Comparison of ENCODE assay signal across 1 cellular context in genomic region chr6:124410425-124410824, GRCh38.
DNase-seq lines count a peak whose midpoint lies in the region; ATAC-seq, FAIRE-seq and TF ChIP-seq lines count a peak whose summit lies in the region.
"Not testable (repeated sequence)": the region's sequence is repeated elsewhere in the genome, so short reads cannot be mapped to it uniquely, and the experiment has no call there.

No MANE protein-coding gene starts in this region.

- not testable (repeated sequence) for H3K27ac ChIP-seq in HepG2 (ENCODE audit: extremely low read length, insufficient read depth, low read length)

- H3K4me1 ChIP-seq in HepG2 (ENCODE audit: insufficient read depth, low read length): not testable (repeated sequence)

- not testable (repeated sequence) for ATAC-seq in HepG2

- H3K9ac ChIP-seq in HepG2 (ENCODE audit: insufficient read depth, low read depth, low read length): not testable (repeated sequence)

- not testable (repeated sequence) for TF ChIP-seq POLR2A in HepG2 (IDR thresholded peaks at IDR 0.05; ENCODE audit: insufficient read depth in 1 of 2, low read depth in 2 of 2, low read length in 2 of 2)

- TF ChIP-seq CTCF in HepG2 (CRISPR knock-in tag; IDR thresholded peaks at IDR 0.05): not testable (repeated sequence)

- H3K36me3 ChIP-seq in HepG2 (replicated peaks in 1 of 2; ENCODE audit: control insufficient read depth in 1 of 2, insufficient read depth in 2 of 2, low read length in 2 of 2): not testable (repeated sequence)

- H3K4me3 ChIP-seq in HepG2 (replicated peaks in 1 of 3; ENCODE audit: insufficient read depth in 1 of 3, low read depth in 2 of 3, low read length in 3 of 3): not testable (repeated sequence)

- WGBS in HepG2 (ENCODE audit: low lambda C conversion rate): 16% methylated on average over 4 of the region's 4 CpGs

- POLR2A ChIA-PET in HepG2 (lab: Yijun Ruan, JAX): not testable (repeated sequence)

- H2AFZ ChIP-seq in HepG2 (ENCODE audit: low read length): not testable (repeated sequence)

- not testable (repeated sequence) for DNase-seq in HepG2 (ENCODE audit: low spot score)

- not testable (repeated sequence) for H4K20me1 ChIP-seq in HepG2 (ENCODE audit: insufficient read depth, low read length)

- not testable (repeated sequence) for TF ChIP-seq EP300 in HepG2 (IDR thresholded peaks at IDR 0.05; ENCODE audit: low read depth in 2 of 2, low read length in 2 of 2); HepG2 (CRISPR knock-in tag; IDR thresholded peaks at IDR 0.05; ENCODE audit: borderline replicate concordance)

- CTCF ChIA-PET in HepG2 (lab: Yijun Ruan, JAX; ENCODE audit: low intra/inter-chr PET ratio, low total read pairs): not testable (repeated sequence)

- not testable (repeated sequence) for H3K79me2 ChIP-seq in HepG2 (ENCODE audit: insufficient read depth, low read length)

- H3K4me2 ChIP-seq in HepG2 (ENCODE audit: low read depth, low read length): not testable (repeated sequence)

- H3K9me3 ChIP-seq in HepG2 (ENCODE audit: low read length): not testable (repeated sequence)

- TF ChIP-seq RAD21 in HepG2 (CRISPR knock-in tag; IDR thresholded peaks at IDR 0.05): not testable (repeated sequence)

- not testable (repeated sequence) for FAIRE-seq in HepG2 (lab: Jason Lieb, UNC)

- intact Hi-C loops in HepG2 (cut with micrococcal nuclease; ENCODE audit: unreplicated experiment): not testable (repeated sequence)

- not testable (repeated sequence) for H3K27me3 ChIP-seq in HepG2 (ENCODE audit: control insufficient read depth in 1 of 2, insufficient read depth in 2 of 2, low read length in 2 of 2)

- in situ Hi-C loops in HepG2 (cut with HindIII; ENCODE audit: extremely low pct_ligation_motif_present, low pct_unique_long_range_greater_than_20kb): not testable (repeated sequence)

- BruUV-seq in HepG2 (replicated peaks; lab: Mats Ljungman, UMichigan): not testable (repeated sequence)

TF ChIP-seq in HepG2, 621 proteins besides CTCF, POLR2A, EP300 and RAD21:
- TF ChIP-seq MNT (IDR thresholded peaks at IDR 0.05): peak; percentile 96
TF ChIP-seq in HepG2: peak in this region for 1; not testable (repeated sequence) for 620.
